Comparison of ENCODE assay signal across 9 cellular contexts in genomic region chr17:48483471-48484131, GRCh38. TPM values are rescaled to one million over a fixed set of nuclear protein-coding genes. Genes with fewer than 3 reads are reported as not detected.
DNase-seq lines count a peak whose midpoint lies in the region; ATAC-seq, FAIRE-seq and TF ChIP-seq lines count a peak whose summit lies in the region.
"Had no signal": no experiment of that assay in that cellular context is flagged by ENCODE, and none has a peak within 500 bp of the region (broad histone marks: within the 10 kb centered on the region; RNA-seq: fewer than 3 reads in every experiment).

No MANE protein-coding gene starts in this region.

- H3K27me3 ChIP-seq in PC-9 (ENCODE audit: insufficient read depth, low read depth) (no peaks in the 10 kb centered on the region), GM12878 (replicated peaks in 1 of 2; ENCODE audit: control insufficient read depth in 2 of 2, insufficient read depth in 2 of 2, low read length in 1 of 2) (no peaks in the 10 kb centered on the region), osteoblast (ENCODE audit: insufficient read depth, low read length) (no peaks in the 10 kb centered on the region)

- SMC1A ChIA-PET in GM12878 (lab: Charles Lee; ENCODE audit: uncharacterized antibody, unreplicated experiment) = interaction anchor here (0.6 to 3.5 kb wide), 12 partner anchors 9 to 149 kb away, joined by 3 to 17 read pairs (median 5); no protein-coding TSS in a partner anchor

- H3K9me3 ChIP-seq in PC-9 (ENCODE audit: insufficient read depth, low read depth) = no peaks in the 10 kb centered on the region
- no peaks in the 10 kb centered on the region for H3K9me3 ChIP-seq in GM12878 (replicated peaks; ENCODE audit: control insufficient read depth, insufficient read depth, low read length)
- no peaks in the 10 kb centered on the region for H3K9me3 ChIP-seq in osteoblast (ENCODE audit: low read depth, low read length)

- H3K4me1 ChIP-seq in PC-9 (replicated peaks; ENCODE audit: insufficient read depth) (peaks cover 34% of the 10 kb centered on the region), GM12878 (ENCODE audit: control insufficient read depth, insufficient read depth, low read length) (peaks cover 19% of the 10 kb centered on the region), osteoblast (ENCODE audit: insufficient read depth, low read length) (peaks cover 53% of the 10 kb centered on the region)

- no peaks in the 10 kb centered on the region for H3K9me2 ChIP-seq in PC-9 (ENCODE audit: insufficient read depth)

- FAIRE-seq in GM12878 (lab: Jason Lieb, UNC) = no peak
- FAIRE-seq: G401.6 had no signal

- no TSS peak for BruUV-seq in PC-9 (replicated peaks; lab: Mats Ljungman, UMichigan)
- no TSS peak for BruUV-seq in GM12878 (replicated peaks; lab: Mats Ljungman, UMichigan)

- peaks cover 42% of the 10 kb centered on the region for H3F3A ChIP-seq in PC-9 (ENCODE audit: insufficient read depth, low read depth)

- H3K4me3 ChIP-seq in PC-9 (no peak overlapping the region; the same call in 1 of the 2 replicates), GM12878 (no peak overlapping the region), osteoblast (ENCODE audit: insufficient read depth, low read length) (peak overlapping the region; percentile 16)

- intact Hi-C loops in PC-9 (cut with micrococcal nuclease; ENCODE audit: unreplicated experiment) (loop anchor here (1.0 kb wide), 1 partner anchor 11 kb away; no protein-coding TSS in a partner anchor), GM12878 (cut with micrococcal nuclease; ENCODE audit: unreplicated experiment) (no loop called here)

- no peaks in the 10 kb centered on the region for H3K36me3 ChIP-seq in PC-9 (ENCODE audit: low read depth)
- H3K36me3 ChIP-seq in GM12878 (ENCODE audit: control insufficient read depth in 2 of 2, insufficient read depth in 2 of 2, low read length in 1 of 2) = no peaks in the 10 kb centered on the region
- no peaks in the 10 kb centered on the region for H3K36me3 ChIP-seq in osteoblast (ENCODE audit: insufficient read depth, low read length)

- no peak for TF ChIP-seq POLR2A in GM12878 (IDR thresholded peaks at IDR 0.05; ENCODE audit: low read depth, low read length)

- RAD21 ChIA-PET in GM12878 (lab: Charles Lee; ENCODE audit: unreplicated experiment) = interaction anchor here (0.7 to 1.7 kb wide), 9 partner anchors 8 to 372 kb away, joined by 3 to 9 read pairs (median 3); no protein-coding TSS in a partner anchor

- H3K79me2 ChIP-seq in PC-9 (ENCODE audit: low read depth) (no peaks in the 10 kb centered on the region), GM12878 (ENCODE audit: control insufficient read depth, insufficient read depth, low read length) (no peaks in the 10 kb centered on the region), osteoblast (ENCODE audit: insufficient read depth, low read length) (no peaks in the 10 kb centered on the region)

- TF ChIP-seq EP300 in GM12878 (IDR thresholded peaks at IDR 0.05; ENCODE audit: borderline replicate concordance in 1 of 2, control insufficient read depth in 1 of 2, low read depth in 2 of 2, low read length in 2 of 2) = no peak

- no peak overlapping the region for H2AFZ ChIP-seq in PC-9
- H2AFZ ChIP-seq in GM12878 (ENCODE audit: control insufficient read depth, low read depth, low read length) = peak overlapping the region; percentile 20; the same call in 1 of the 2 replicates
- no peak overlapping the region for H2AFZ ChIP-seq in osteoblast (ENCODE audit: low read length)

- H3K4me2 ChIP-seq in PC-9 (peak overlapping the region; percentile 51), GM12878 (ENCODE audit: control insufficient read depth, insufficient read depth) (peak overlapping the region; percentile 36), osteoblast (ENCODE audit: insufficient read depth, low read length) (peak overlapping the region; percentile 78)

- ATAC-seq in GM12878 = peak; percentile 87
- ATAC-seq in GM21515 (IDR thresholded peaks at IDR 0.05; ENCODE audit: unreplicated experiment) = no peak

- TF ChIP-seq CTCF in PC-9 (conservative IDR thresholded peaks at IDR 0.05) (no peak), GM12878 (IDR thresholded peaks at IDR 0.05 in 2 of 3, conservative IDR thresholded peaks at IDR 0.05 in 1 of 3; ENCODE audit: control insufficient read depth in 2 of 3, extremely low read depth in 1 of 3, insufficient read depth in 1 of 3, low read depth in 3 of 3, low read length in 3 of 3) (no peak), osteoblast (IDR thresholded peaks at IDR 0.05; ENCODE audit: extremely low read depth, low read depth, low read length) (no peak)

- POLR2A ChIA-PET in PC-9 (lab: Charles Lee; ENCODE audit: unreplicated experiment) (interaction anchor here (0.5 to 0.6 kb wide), 3 partner anchors 39 to 84 kb away, joined by 3 to 6 read pairs (median 5); no protein-coding TSS in a partner anchor), GM12878 (lab: Charles Lee) (interaction anchor here (0.5 to 1.1 kb wide), 2 partner anchors 42 to 641 kb away, joined by 3 read pairs; no protein-coding TSS in a partner anchor)

- in situ Hi-C loops in GM12878 (cut with MboI) = no loop called here

- CTCF ChIA-PET in PC-9 (lab: Charles Lee) = no interaction called here
- CTCF ChIA-PET in GM12878 (lab: Yijun Ruan, JAX) = interaction anchor here (0.6 to 2.9 kb wide), 10 partner anchors 9 to 174 kb away, joined by 3 to 13 read pairs (median 5); partner anchors contain the start of gene HOXB5

- no peaks in the 10 kb centered on the region for H4K20me1 ChIP-seq in PC-9 (ENCODE audit: insufficient read depth)
- H4K20me1 ChIP-seq in GM12878 (ENCODE audit: control insufficient read depth, insufficient read depth) = no peaks in the 10 kb centered on the region
- no peaks in the 10 kb centered on the region for H4K20me1 ChIP-seq in osteoblast (ENCODE audit: insufficient read depth, low read length)

- no peak for TF ChIP-seq RAD21 in GM12878 (IDR thresholded peaks at IDR 0.05; ENCODE audit: insufficient read depth, low read depth, low read length)

- peak overlapping the region; percentile 82 for H3K27ac ChIP-seq in PC-9
- no peak overlapping the region for H3K27ac ChIP-seq in GM12878 (ENCODE audit: control insufficient read depth, insufficient read depth)
- peak overlapping the region; percentile 93 for H3K27ac ChIP-seq in osteoblast (ENCODE audit: low read depth, low read length)

- peak; percentile 66 for DNase-seq in activated effector memory CD4-positive, alpha-beta T cell treated with anti-CD3 and anti-CD28 coated beads, Interleukin-2, amount 50 U/mL, for 16 hours
- DNase-seq in activated effector memory CD4-positive, alpha-beta T cell treated with Interleukin-2 at 50 U/mL for 16 hours = no peak
- DNase-seq in PC-9 (peak; percentile 77 to 93), GM12878 (ENCODE audit: low read depth, low spot score) (no peak), osteoblast (ENCODE audit: insufficient read length, low spot score, missing footprints) (peak; percentile 93), GM19240 (ENCODE audit: insufficient read length, low spot score) (no peak), retina (no peak)

- H3K9ac ChIP-seq in GM12878 (ENCODE audit: control insufficient read depth, insufficient read depth, low read length) = no peak overlapping the region

- 0% methylated on average over 6 of the region's 6 CpGs for WGBS in GM12878 (ENCODE audit: insufficient coverage, insufficient replicate concordance, low lambda C conversion rate, missing lambda C conversion rate)

TF ChIP-seq in GM12878, 131 proteins besides CTCF, POLR2A, EP300 and RAD21 (continues in another document):
- TF ChIP-seq EED (IDR thresholded peaks at IDR 0.05; ENCODE audit: low read depth) = peak; percentile 96
- TF ChIP-seq MTA2 (IDR thresholded peaks at IDR 0.05; ENCODE audit: low read depth) = peak; percentile 48; the same call in 1 of the 2 replicates
- no peak for TF ChIP-seq BCL11A (IDR thresholded peaks at IDR 0.05; ENCODE audit: low read depth, low read length)
- no peak for TF ChIP-seq SMAD1 (IDR thresholded peaks at IDR 0.05; ENCODE audit: low read depth, partially characterized antibody)
- TF ChIP-seq SREBF2 (IDR thresholded peaks at IDR 0.05; ENCODE audit: low read length) = no peak
- TF ChIP-seq KDM1A (IDR thresholded peaks at IDR 0.05; ENCODE audit: borderline replicate concordance) = no peak

RNA-seq across cellular contexts. Expression of gene HOXB1, which starts 47.2 kb away (rescaled TPM):
- total RNA-seq in PC-9 (2021) (not detected in 2 replicates), GM12878 (2014; rRNA removed) (not detected in 2 replicates), GM12878 (2014; rRNA removed; fragmentation: Illumina TruSeq; extraction: Trizol) (not detected in 2 replicates), GM12878 (2021) (not detected in 2 replicates), osteoblast (not detected in 2 replicates)
- total RNA-seq in GM12878 (2013; cell fraction: nucleolus; rRNA removed) = not detected in 2 replicates
- polyA plus RNA-seq in GM12878 (2011; ENCODE audit: low read depth) = not detected
- polyA plus RNA-seq in GM12878 (2011; rRNA removed) (not detected in 2 replicates), GM12878 (2014; fragmentation: Illumina TruSeq; extraction: Trizol) (not detected in 2 replicates), GM12878 (2014; fragmentation: Nextera tagmentation; extraction: Ambion mirVana) (not detected), GM12878 (2014; rRNA removed) (not detected in 2 replicates), GM12878 (2016; fragmentation: Nextera tagmentation; extraction: Ambion mirVana) (not detected)
- polyA plus RNA-seq in GM12878 (2011; cell fraction: cytosol; rRNA removed) = not detected in 2 replicates
- not detected in 2 replicates for polyA plus RNA-seq in GM12878 (2011; cell fraction: nucleus; rRNA removed)
- polyA plus RNA-seq in GM12878 (2012) = not detected in 2 replicates
- not detected in 2 replicates for polyA minus RNA-seq in GM12878 (2011; rRNA and poly(A)+ RNA removed)
- not detected in 2 replicates for polyA minus RNA-seq in GM12878 (2011; cell fraction: cytosol; rRNA and poly(A)+ RNA removed)
- not detected in 2 replicates for polyA minus RNA-seq in GM12878 (2011; cell fraction: nucleus; rRNA and poly(A)+ RNA removed)

RNA-seq across cellular contexts. Expression of gene SKAP1, which starts 53.6 kb away (rescaled TPM):
- 0.31 and 0.85 TPM in 2 replicates for total RNA-seq in PC-9 (2021)
- 105 and 107 TPM in 2 replicates for total RNA-seq in GM12878 (2013; cell fraction: nucleolus; rRNA removed)
- 18.0 and 18.4 TPM in 2 replicates for total RNA-seq in GM12878 (2014; rRNA removed)
- total RNA-seq in GM12878 (2014; rRNA removed; fragmentation: Illumina TruSeq; extraction: Trizol) = 34.5 and 38.7 TPM in 2 replicates
- total RNA-seq in GM12878 (2021) = 36.6 and 38.4 TPM in 2 replicates
- 60.0 TPM for polyA plus RNA-seq in GM12878 (2011; ENCODE audit: low read depth)
- polyA plus RNA-seq in GM12878 (2011; rRNA removed) = 97.6 and 149 TPM in 2 replicates
- polyA plus RNA-seq in GM12878 (2011; cell fraction: cytosol; rRNA removed) = 72.9 and 113 TPM in 2 replicates
- polyA plus RNA-seq in GM12878 (2011; cell fraction: nucleus; rRNA removed) = 45.5 and 54.5 TPM in 2 replicates
- polyA plus RNA-seq in GM12878 (2012) = 57.2 and 78.2 TPM in 2 replicates
- 72.1 and 78.5 TPM in 2 replicates for polyA plus RNA-seq in GM12878 (2014; fragmentation: Illumina TruSeq; extraction: Trizol)
- polyA plus RNA-seq in GM12878 (2014; fragmentation: Nextera tagmentation; extraction: Ambion mirVana) = 10 to 100 TPM; 17.1 to 34.2 TPM
- 27.4 and 35.2 TPM in 2 replicates for polyA plus RNA-seq in GM12878 (2014; rRNA removed)
- polyA plus RNA-seq in GM12878 (2016; fragmentation: Nextera tagmentation; extraction: Ambion mirVana) = 10 to 100 TPM; 42.7 to 46.3 TPM
- 60.6 and 66.1 TPM in 2 replicates for polyA minus RNA-seq in GM12878 (2011; rRNA and poly(A)+ RNA removed)
- 18.0 and 20.8 TPM in 2 replicates for polyA minus RNA-seq in GM12878 (2011; cell fraction: cytosol; rRNA and poly(A)+ RNA removed)
- polyA minus RNA-seq in GM12878 (2011; cell fraction: nucleus; rRNA and poly(A)+ RNA removed) = 49.3 and 76.1 TPM in 2 replicates
- not detected in 2 replicates for total RNA-seq in osteoblast

Comparison
In these comparisons a context has a peak if more than half of its experiments do, and no peak if none do; other contexts are left out.
1. DNase-seq: peak in activated effector memory CD4-positive, alpha-beta T cell treated with anti-CD3 and anti-CD28 coated beads, Interleukin-2, amount 50 U/mL, for 16 hours (single experiment), PC-9 (2 of 2) and osteoblast (single experiment); none in activated effector memory CD4-positive, alpha-beta T cell treated with Interleukin-2 at 50 U/mL for 16 hours (single experiment), GM12878 (single experiment), GM19240 (single experiment) and retina (single experiment).
2. RNA of gene SKAP1, which starts 53.6 kb away (total RNA-seq): 18.0 to 107 TPM in GM12878; 0.31 to 0.85 TPM in PC-9 and not detected in osteoblast; every median in the first group is over 10 times any median in the second.
3. Peak in every context shown above with its lines, with median percentiles within 50 percentile points of each other: H3K4me2 ChIP-seq.